In the genomic region with DNA sequence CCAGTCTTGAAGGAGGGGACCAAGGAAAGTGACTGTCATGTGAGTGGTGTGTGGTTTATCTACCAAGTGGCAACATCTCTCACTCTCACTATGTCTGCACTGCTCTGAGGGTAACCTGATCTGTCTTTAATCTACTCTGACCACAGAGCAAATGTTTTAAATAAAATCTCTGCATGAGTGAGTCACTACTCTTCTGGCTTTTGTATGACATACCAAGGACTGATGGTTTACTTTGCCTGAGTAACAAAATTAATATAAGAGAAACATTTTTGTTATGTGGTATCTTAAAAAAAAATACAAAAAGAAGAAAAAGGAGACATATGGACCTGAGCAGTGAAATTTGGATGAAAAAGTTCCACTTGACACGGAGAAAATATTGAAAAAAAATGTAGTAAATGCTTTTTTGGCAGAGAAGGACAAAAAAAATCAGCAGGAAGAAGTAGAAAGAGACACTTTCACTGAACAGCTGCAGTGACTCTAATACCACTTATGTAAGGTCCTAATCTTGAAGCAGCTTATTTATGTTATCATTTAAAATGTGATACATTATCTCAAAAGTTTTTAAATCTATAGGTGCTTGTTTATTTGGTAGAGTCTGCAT, we compare ENCODE assay signal across 12 cellular contexts.
DNase-seq lines count a peak whose midpoint lies in the region; FAIRE-seq and TF ChIP-seq lines count a peak whose summit lies in the region.
"Had no signal": no experiment of that assay in that cellular context is flagged by ENCODE, and none has a peak within 500 bp of the region (broad histone marks: within the 10 kb centered on the region; RNA-seq: fewer than 3 reads in every experiment).

No MANE protein-coding gene starts in this region.

- peaks cover 32% of the 10 kb centered on the region for H3K9me3 Mint-ChIP-seq in Caco-2 (ENCODE audit: unreplicated experiment)

- no peaks in the 10 kb centered on the region for H3K36me3 ChIP-seq in Caco-2 (ENCODE audit: control insufficient read depth, insufficient read depth, low read length)
- H3K36me3 ChIP-seq: spleen had no signal

- TF ChIP-seq CTCF in fibroblast of the aortic adventitia (IDR thresholded peaks at IDR 0.05; ENCODE audit: insufficient read depth, low read length) (no peak), Caco-2 (IDR thresholded peaks at IDR 0.05; ENCODE audit: insufficient read depth in 1 of 2, low read depth in 1 of 2, low read length in 1 of 2, severe bottlenecking in 1 of 2, unreplicated experiment in 1 of 2) (no peak)

- FAIRE-seq in RCC 7860 (lab: Jason Lieb, UNC): peak; percentile 96
- FAIRE-seq: H1 had no signal

- H3K9me3 ChIP-seq in Caco-2: no peaks in the 10 kb centered on the region

- POLR2A ChIA-PET in Caco-2 (lab: Charles Lee): no interaction called here

- no peak overlapping the region for H3K4me3 Mint-ChIP-seq in Caco-2 (ENCODE audit: unreplicated experiment)

- BruUV-seq in Caco-2 (replicated peaks; lab: Mats Ljungman, UMichigan): no TSS peak

- intact Hi-C loops in Caco-2 (cut with micrococcal nuclease; ENCODE audit: unreplicated experiment): no loop called here

- H3K4me1 Mint-ChIP-seq in Caco-2 (ENCODE audit: low read depth, unreplicated experiment): no peaks in the 10 kb centered on the region

- CTCF ChIA-PET in Caco-2 (lab: Charles Lee): no interaction called here

- no peak overlapping the region for H3K27ac Mint-ChIP-seq in Caco-2 (ENCODE audit: unreplicated experiment)

- H3K36me3 Mint-ChIP-seq in Caco-2 (ENCODE audit: insufficient read depth, unreplicated experiment): no peaks in the 10 kb centered on the region

- peaks cover 26% of the 10 kb centered on the region for H3K27me3 Mint-ChIP-seq in Caco-2 (ENCODE audit: insufficient read depth, unreplicated experiment)

- no peak overlapping the region for H3K4me3 ChIP-seq in fibroblast of the aortic adventitia (ENCODE audit: low read depth, low read length)
- H3K4me3 ChIP-seq in Caco-2 (ENCODE audit: low read depth, low read length): no peak overlapping the region
- H3K4me3 ChIP-seq: spleen had no signal

- peak; percentile 60 for DNase-seq in NCI-H2107 treated with DMSO at 0.1 percent for 48 hours (lab: John Stamatoyannopoulos, UW; ENCODE audit: unreplicated experiment)
- DNase-seq in NCI-H2107 (lab: John Stamatoyannopoulos, UW): no peak
- DNase-seq in RCC 7860 (ENCODE audit: low spot score): peak; percentile 76
- DNase-seq in fibroblast of the aortic adventitia (ENCODE audit: low read depth): peak; percentile 92
- peak; percentile 44 for DNase-seq in smooth muscle cell of the brain vasculature (ENCODE audit: low read depth, low spot score)
- DNase-seq in hypothalamus (lab: John Stamatoyannopoulos, UW): no peak
- DNase-seq in Caco-2: no peak
- no peak for DNase-seq in ureter (ENCODE audit: low spot score)
- DNase-seq: aorta, NCI-H82, spleen had no signal

- no peaks in the 10 kb centered on the region for H3K4me1 ChIP-seq in Caco-2
- H3K4me1 ChIP-seq: spleen had no signal

- no peaks in the 10 kb centered on the region for H3K27me3 ChIP-seq in Caco-2 (replicated peaks; ENCODE audit: control insufficient read depth, insufficient read depth, low read length)
- H3K27me3 ChIP-seq: spleen had no signal

Comparison
In these comparisons a context has a peak if more than half of its experiments do, and no peak if none do; other contexts are left out.
1. DNase-seq: peak in NCI-H2107 treated with DMSO at 0.1 percent for 48 hours (single experiment), RCC 7860 (single experiment), fibroblast of the aortic adventitia (single experiment) and smooth muscle cell of the brain vasculature (single experiment); none in NCI-H2107 (single experiment), hypothalamus (0 of 51), Caco-2 (0 of 2) and ureter (single experiment).